ENCODE assay signal across 18 cellular contexts in the genomic region with DNA sequence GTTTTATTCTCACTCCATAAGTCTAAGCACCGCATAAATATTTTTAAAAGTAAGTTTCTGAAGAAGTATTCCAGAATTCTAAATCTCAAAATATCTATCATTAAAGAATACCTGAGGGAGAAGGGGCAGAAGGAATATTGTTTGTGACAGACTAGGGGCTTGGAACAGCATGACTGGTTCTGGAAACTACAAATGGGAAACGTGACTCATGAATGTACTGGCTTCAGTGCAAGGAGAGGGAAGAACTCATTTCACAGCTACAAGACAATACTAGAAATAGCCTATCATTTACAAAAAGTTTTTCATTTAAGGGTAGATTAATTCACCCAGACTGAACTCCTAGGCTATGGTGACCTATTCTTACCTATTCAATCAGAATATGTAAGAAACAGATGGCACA.
DNase-seq lines count a peak whose midpoint lies in the region; ATAC-seq and TF ChIP-seq lines count a peak whose summit lies in the region.
"Had no signal": no experiment of that assay in that cellular context is flagged by ENCODE, and none has a peak within 500 bp of the region (broad histone marks: within the 10 kb centered on the region; RNA-seq: fewer than 3 reads in every experiment).

No MANE protein-coding gene starts in this region.

- ATAC-seq in GM18873 (IDR thresholded peaks at IDR 0.05; ENCODE audit: low FRiP score, unreplicated experiment), result no peak
- no peak for ATAC-seq in HG02610 (IDR thresholded peaks at IDR 0.05; ENCODE audit: unreplicated experiment)
- ATAC-seq: Panc1, SK-N-SH treated with all-trans-retinoic acid at 6 μM for 48 hours had no signal

- no peaks in the 10 kb centered on the region for H4K20me1 ChIP-seq in osteoblast (ENCODE audit: insufficient read depth, low read length)

- DNase-seq in GM03348 (ENCODE audit: low spot score), result peak; percentile 24
- DNase-seq in astrocyte of the hippocampus (ENCODE audit: low read depth, low spot score), result peak; percentile 19
- peak; percentile 58 for DNase-seq in epithelial cell of esophagus (ENCODE audit: low read depth)
- peak; percentile 44 for DNase-seq in osteoblast (ENCODE audit: insufficient read length, low spot score, missing footprints)
- no peak for DNase-seq in T-helper 1 cell
- DNase-seq: BE2C, HFFc6, KBM-7, NCI-H1092, NCI-H1436, NCI-H187 treated with DMSO at 0.1 percent for 48 hours, NCI-H2227 treated with DMSO at 0.1 percent for 48 hours, NCI-H510A, SIG-M5 had no signal

- H3K27me3 ChIP-seq in osteoblast (ENCODE audit: insufficient read depth, low read length), result no peaks in the 10 kb centered on the region
- H3K27me3 ChIP-seq: BE2C had no signal

- H3K4me3 ChIP-seq in epithelial cell of esophagus (ENCODE audit: low read length) (no peak overlapping the region), osteoblast (ENCODE audit: insufficient read depth, low read length) (no peak overlapping the region)

- H2AFZ ChIP-seq in osteoblast (ENCODE audit: low read length), result no peak overlapping the region

- no peaks in the 10 kb centered on the region for H3K36me3 ChIP-seq in osteoblast (ENCODE audit: insufficient read depth, low read length)
- H3K36me3 ChIP-seq: BE2C had no signal

- H3K4me2 ChIP-seq in osteoblast (ENCODE audit: insufficient read depth, low read length), result no peak overlapping the region

- no peak for TF ChIP-seq CTCF in epithelial cell of esophagus (IDR thresholded peaks at IDR 0.05; ENCODE audit: insufficient read depth, low read depth, low read length, missing control alignments)
- TF ChIP-seq CTCF in osteoblast (IDR thresholded peaks at IDR 0.05; ENCODE audit: extremely low read depth, low read depth, low read length), result no peak

- H3K4me1 ChIP-seq in osteoblast (ENCODE audit: insufficient read depth, low read length), result peaks cover 3% of the 10 kb centered on the region
- H3K4me1 ChIP-seq: BE2C had no signal

- H3K9me3 ChIP-seq in osteoblast (ENCODE audit: low read depth, low read length), result no peaks in the 10 kb centered on the region
- H3K9me3 ChIP-seq: BE2C had no signal

- no peaks in the 10 kb centered on the region for H3K79me2 ChIP-seq in osteoblast (ENCODE audit: insufficient read depth, low read length)

- no peak overlapping the region for H3K27ac ChIP-seq in osteoblast (ENCODE audit: low read depth, low read length)

Comparison
In these comparisons a context has a peak if more than half of its experiments do, and no peak if none do; other contexts are left out.
1. DNase-seq: peak in GM03348 (single experiment), astrocyte of the hippocampus (single experiment), epithelial cell of esophagus (single experiment) and osteoblast (single experiment); none in T-helper 1 cell (0 of 5).